Comparison of ENCODE assay signal across 11 cellular contexts in genomic region chr7:121180436-121181063, GRCh38.
DNase-seq lines count a peak whose midpoint lies in the region; ATAC-seq lines count a peak whose summit lies in the region.
"Had no signal": no experiment of that assay in that cellular context is flagged by ENCODE, and none has a peak within 500 bp of the region (broad histone marks: within the 10 kb centered on the region; RNA-seq: fewer than 3 reads in every experiment).

No MANE protein-coding gene starts in this region.

- ATAC-seq in GM18517 (IDR thresholded peaks at IDR 0.05; ENCODE audit: unreplicated experiment), result peak; percentile 97
- ATAC-seq in GM21390 (IDR thresholded peaks at IDR 0.05; ENCODE audit: unreplicated experiment), result peak; percentile 95
- ATAC-seq in HG03095 (IDR thresholded peaks at IDR 0.05; ENCODE audit: unreplicated experiment), result peak; percentile 91
- peak; percentile 15 for ATAC-seq in activated naive CD8-positive, alpha-beta T cell treated with anti-CD3 and anti-CD28 coated beads, Interleukin-2, amount 50 U/mL, for 24 hours
- ATAC-seq in Right ventricle myocardium superior (ENCODE audit: poor library complexity), result no peak
- ATAC-seq: T-cell had no signal

- H3K4me1 Mint-ChIP-seq in activated naive CD8-positive, alpha-beta T cell treated with anti-CD3 and anti-CD28 coated beads, Interleukin-2, amount 50 U/mL, for 24 hours, result peaks cover 13% of the 10 kb centered on the region

- DNase-seq in activated naive CD8-positive, alpha-beta T cell treated with anti-CD3 and anti-CD28 coated beads, Interleukin-2, amount 50 U/mL, for 24 hours, result no peak
- DNase-seq in UCSD-AML1 (lab: John Stamatoyannopoulos, UW; ENCODE audit: unreplicated experiment), result no peak
- no peak for DNase-seq in hepatic stellate cell (ENCODE audit: low spot score)
- DNase-seq in Right ventricle myocardium superior, result no peak
- no peak for DNase-seq in NCI-H526 treated with DMSO at 0.1 percent for 48 hours (lab: John Stamatoyannopoulos, UW)
- DNase-seq: activated T-cell treated with anti-CD3 and anti-CD28 coated beads, Interleukin-2, amount 50 U/mL, for 1 hour; foreskin melanocyte; T-cell had no signal

- H3K36me3 Mint-ChIP-seq in activated naive CD8-positive, alpha-beta T cell treated with anti-CD3 and anti-CD28 coated beads, Interleukin-2, amount 50 U/mL, for 24 hours (ENCODE audit: low read depth), result no peaks in the 10 kb centered on the region
- H3K36me3 Mint-ChIP-seq: T-cell had no signal

- intact Hi-C loops in Right ventricle myocardium superior (cut with DNase I), result no loop called here

- H3K4me3 Mint-ChIP-seq in activated naive CD8-positive, alpha-beta T cell treated with anti-CD3 and anti-CD28 coated beads, Interleukin-2, amount 50 U/mL, for 24 hours, result no peak overlapping the region
- H3K4me3 Mint-ChIP-seq: T-cell had no signal

- peak overlapping the region; percentile 15 for H3K27ac Mint-ChIP-seq in activated naive CD8-positive, alpha-beta T cell treated with anti-CD3 and anti-CD28 coated beads, Interleukin-2, amount 50 U/mL, for 24 hours
- H3K27ac Mint-ChIP-seq: T-cell had no signal

- no peaks in the 10 kb centered on the region for H3K9me3 Mint-ChIP-seq in activated naive CD8-positive, alpha-beta T cell treated with anti-CD3 and anti-CD28 coated beads, Interleukin-2, amount 50 U/mL, for 24 hours

- peaks cover 4% of the 10 kb centered on the region for H3K27me3 Mint-ChIP-seq in activated naive CD8-positive, alpha-beta T cell treated with anti-CD3 and anti-CD28 coated beads, Interleukin-2, amount 50 U/mL, for 24 hours
